Comparison of ENCODE assay signal across 14 cellular contexts in genomic region chr10:30430544-30431298, GRCh38. TPM values are rescaled to one million over a fixed set of nuclear protein-coding genes. Genes with fewer than 3 reads are reported as not detected.
DNase-seq lines count a peak whose midpoint lies in the region; ATAC-seq, FAIRE-seq and TF ChIP-seq lines count a peak whose summit lies in the region.
"Had no signal": no experiment of that assay in that cellular context is flagged by ENCODE, and none has a peak within 500 bp of the region (broad histone marks: within the 10 kb centered on the region; RNA-seq: fewer than 3 reads in every experiment).

No MANE protein-coding gene starts in this region.

- no peak for TF ChIP-seq POLR2A in stomach (IDR thresholded peaks at IDR 0.05)

- H3K9me3 ChIP-seq in OCI-LY3 (ENCODE audit: insufficient read depth, low read length) (no peaks in the 10 kb centered on the region), hepatocyte (ENCODE audit: low read depth) (no peaks in the 10 kb centered on the region), stomach (no peaks in the 10 kb centered on the region), kidney (ENCODE audit: control insufficient read depth in 1 of 2, low read length in 2 of 2) (no peaks in the 10 kb centered on the region)

- no peak for FAIRE-seq in kidney (lab: Jason Lieb, UNC)
- FAIRE-seq: RCC 7860 had no signal

- H3K4me2 ChIP-seq in OCI-LY3 (ENCODE audit: low read length) (peak overlapping the region; percentile 47), hepatocyte (peak overlapping the region; percentile 31)

- in situ Hi-C loops in GM13976 (cut with MboI; ENCODE audit: low sequenced_read_pairs, unreplicated experiment) = no loop called here

- H3K36me3 ChIP-seq in OCI-LY3 (replicated peaks; ENCODE audit: low read depth, low read length) (peaks cover 17% of the 10 kb centered on the region), hepatocyte (replicated peaks; ENCODE audit: insufficient read depth, low read depth) (no peaks in the 10 kb centered on the region), stomach (no peaks in the 10 kb centered on the region), kidney (ENCODE audit: control insufficient read depth in 1 of 2, insufficient read depth in 2 of 2, low read length in 2 of 2) (no peaks in the 10 kb centered on the region)

- 94% methylated on average over 12 of the region's 12 CpGs for WGBS in hepatocyte (ENCODE audit: low lambda C conversion rate, missing lambda C conversion rate)
- 85 to 90% (median 88%) methylated on average over 12 of the region's 12 CpGs for WGBS in stomach, 5 donors

- H3K79me2 ChIP-seq in OCI-LY3 (ENCODE audit: low read length) = peaks cover 69% of the 10 kb centered on the region
- peaks cover 7% of the 10 kb centered on the region for H3K79me2 ChIP-seq in hepatocyte

- DNase-seq in T-helper 1 cell (no peak), hepatocyte (ENCODE audit: low spot score) (no peak), stomach (no peak), kidney (no peak), GM13976 (ENCODE audit: low spot score) (no peak)
- DNase-seq: activated naive CD4-positive, alpha-beta T cell; effector CD8-positive, alpha-beta T cell; hippocampal formation; NCI-H1694; stimulated activated CD4-positive, alpha-beta T cell treated with anti-CD3 and anti-CD28 coated beads, Interleukin-4, amount 100 ng/mL, for 1 hour had no signal

- H3K4me1 ChIP-seq in OCI-LY3 (ENCODE audit: low read length) (peaks cover 67% of the 10 kb centered on the region), hepatocyte (ENCODE audit: insufficient read depth) (peaks cover 7% of the 10 kb centered on the region), stomach (peaks cover 12 to 42% (median 27%) of the 10 kb centered on the region in 4 donors), kidney (ENCODE audit: control insufficient read depth in 1 of 2, insufficient read depth in 1 of 2, low read depth in 1 of 2, low read length in 2 of 2) (peaks cover 0 to 15% of the 10 kb centered on the region in 2 donors)

- no peak for TF ChIP-seq EP300 in stomach (IDR thresholded peaks at IDR 0.05)

- no peak for ATAC-seq in HG03097 (IDR thresholded peaks at IDR 0.05; ENCODE audit: low FRiP score, unreplicated experiment)

- H3K4me1 Mint-ChIP-seq in T-helper 1 cell treated with Interleukin-12 subunit alpha and Interleukin-12 subunit beta and Interleukin-4 antibody, amounts not matched to agents 30 μg/mL and 1 μg/mL, for 36 hours (ENCODE audit: low read depth) = peaks cover 51% of the 10 kb centered on the region

- H3K27ac Mint-ChIP-seq in T-helper 1 cell treated with Interleukin-12 subunit alpha and Interleukin-12 subunit beta and Interleukin-4 antibody, amounts not matched to agents 30 μg/mL and 1 μg/mL, for 36 hours = peak overlapping the region; percentile 81

- H4K20me1 ChIP-seq in OCI-LY3 (ENCODE audit: insufficient read depth, low read length) (peaks cover 10% of the 10 kb centered on the region), hepatocyte (ENCODE audit: insufficient read depth, poor library complexity, severe bottlenecking) (no peaks in the 10 kb centered on the region)

- H3K9me2 ChIP-seq in hepatocyte (replicated peaks; ENCODE audit: insufficient read depth) = no peaks in the 10 kb centered on the region

- intact Hi-C loops in stomach (cut with DNase I; ENCODE audit: low total_unique reads) (no loop called here), kidney (cut with DNase I) (no loop called here)

- TF ChIP-seq CTCF in OCI-LY3 (IDR thresholded peaks at IDR 0.05; ENCODE audit: low read depth, low read length) (no peak), hepatocyte (IDR thresholded peaks at IDR 0.05; ENCODE audit: poor library complexity) (no peak), stomach (IDR thresholded peaks at IDR 0.05) (no peak), kidney (IDR thresholded peaks at IDR 0.05; ENCODE audit: borderline replicate concordance, extremely low read depth, insufficient read depth) (no peak), GM13976 (IDR thresholded peaks at IDR 0.05; ENCODE audit: borderline replicate concordance, control extremely low read depth, extremely low read depth, insufficient read depth, missing control alignments) (no peak)

- peak overlapping the region; percentile 59 for H3K4me3 Mint-ChIP-seq in T-helper 1 cell treated with Interleukin-12 subunit alpha and Interleukin-12 subunit beta and Interleukin-4 antibody, amounts not matched to agents 30 μg/mL and 1 μg/mL, for 36 hours

- H3K27me3 Mint-ChIP-seq in T-helper 1 cell treated with Interleukin-12 subunit alpha and Interleukin-12 subunit beta and Interleukin-4 antibody, amounts not matched to agents 30 μg/mL and 1 μg/mL, for 36 hours (ENCODE audit: low read depth) = no peaks in the 10 kb centered on the region

- H3K9me3 Mint-ChIP-seq in T-helper 1 cell treated with Interleukin-12 subunit alpha and Interleukin-12 subunit beta and Interleukin-4 antibody, amounts not matched to agents 30 μg/mL and 1 μg/mL, for 36 hours = no peaks in the 10 kb centered on the region

- peaks cover 12% of the 10 kb centered on the region for H3K36me3 Mint-ChIP-seq in T-helper 1 cell treated with Interleukin-12 subunit alpha and Interleukin-12 subunit beta and Interleukin-4 antibody, amounts not matched to agents 30 μg/mL and 1 μg/mL, for 36 hours (ENCODE audit: low read depth)

- H3K27ac ChIP-seq in OCI-LY3 (ENCODE audit: low read length) = peak overlapping the region; percentile 100
- peak overlapping the region; percentile 25 for H3K27ac ChIP-seq in hepatocyte
- H3K27ac ChIP-seq in stomach = peak overlapping the region; percentile 45 to 99 (median 96)
- H3K27ac ChIP-seq in kidney (ENCODE audit: low read depth in 2 of 2, low read length in 2 of 2) = peak overlapping the region in 1 of 2 donors; percentile 32

- no peaks in the 10 kb centered on the region for H3K27me3 ChIP-seq in OCI-LY3 (ENCODE audit: low read depth, low read length)
- no peaks in the 10 kb centered on the region for H3K27me3 ChIP-seq in hepatocyte
- no peaks in the 10 kb centered on the region for H3K27me3 ChIP-seq in stomach

- H2AFZ ChIP-seq in OCI-LY3 (ENCODE audit: low read depth, low read length) = no peak overlapping the region
- no peak overlapping the region for H2AFZ ChIP-seq in hepatocyte

- H3K4me3 ChIP-seq in OCI-LY3 (ENCODE audit: low read length) (peak overlapping the region; percentile 42), hepatocyte (no peak overlapping the region), stomach (no peak overlapping the region), kidney (ENCODE audit: low read length in 2 of 2) (no peak overlapping the region)

- no peak overlapping the region for H3K9ac ChIP-seq in OCI-LY3 (ENCODE audit: low read length)
- H3K9ac ChIP-seq in kidney (ENCODE audit: low read length in 2 of 2) = no peak overlapping the region

RNA-seq across cellular contexts. Expression of gene MAP3K8, which starts 3.3 kb away (rescaled TPM):
- 15.5 and 23.0 TPM in 2 replicates for total RNA-seq in hepatocyte
- polyA plus RNA-seq in hepatocyte = 37.9 and 40.0 TPM in 2 replicates
- total RNA-seq in stomach = 10 to 100 TPM in 4 of 5 donors, 1 to 10 TPM in 1; 2.2 to 38.7 (median 15.6) TPM
- 10 to 100 TPM in 2 of 3 donors, 1 to 10 TPM in 1; 6.7 to 11.9 (median 11.9) TPM for polyA plus RNA-seq in stomach
- 41.6 TPM for total RNA-seq in kidney
- 6.7 TPM for polyA plus RNA-seq in kidney (ENCODE audit: insufficient read depth, low read depth, low replicate concordance)
